Comparison of ENCODE assay signal across 1 cellular context in the genomic region with DNA sequence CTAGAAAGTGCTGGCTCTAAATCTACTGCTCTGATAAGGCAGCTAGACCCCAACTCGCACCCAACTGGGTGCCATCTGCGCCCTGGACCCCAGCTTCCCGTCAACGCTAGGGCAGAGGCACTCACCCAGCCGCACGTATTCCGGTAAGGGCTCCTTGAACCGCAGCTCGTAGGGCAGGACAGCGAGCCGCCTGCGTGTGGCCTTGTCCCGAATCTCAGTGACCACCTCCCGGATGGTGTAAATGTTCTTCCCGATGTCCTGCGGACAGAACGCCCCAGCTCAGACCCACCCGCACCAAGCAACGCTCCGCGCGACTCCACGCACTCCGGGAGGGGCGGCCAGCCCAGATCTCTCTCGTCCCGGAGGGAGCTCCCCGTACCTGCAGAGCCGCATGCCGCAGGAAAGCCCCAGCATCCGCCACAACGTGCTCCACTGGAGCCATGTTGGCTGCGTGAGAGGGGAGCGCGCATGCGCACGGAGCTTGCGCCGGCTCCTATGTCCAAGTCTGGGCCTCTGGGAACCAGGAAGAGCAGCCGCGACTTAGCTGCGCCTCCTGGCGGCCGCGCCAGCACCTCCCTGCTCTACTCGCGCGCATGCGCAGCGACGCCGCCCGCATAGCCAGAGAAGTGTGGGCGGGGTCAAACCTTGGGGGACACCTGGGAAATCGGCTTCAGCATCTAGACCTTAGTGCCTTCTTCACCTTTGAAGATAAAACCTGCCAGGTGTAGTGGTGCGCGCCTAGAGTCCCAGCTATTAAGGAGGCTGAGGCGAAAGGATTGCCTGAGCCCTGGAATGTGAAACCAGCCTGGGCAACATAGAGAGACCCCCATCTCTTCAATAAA.
TF ChIP-seq lines count a peak whose summit lies in the region.

A gene (minus strand): TSS at position 458 of the 842 bp plus-strand sequence. CDS start 16 bp downstream, at position 442.

TF ChIP-seq in K562, 482 proteins besides CTCF, POLR2A, EP300 and RAD21 (continued from another document and continues in another):
- TF ChIP-seq, protein P1, sequence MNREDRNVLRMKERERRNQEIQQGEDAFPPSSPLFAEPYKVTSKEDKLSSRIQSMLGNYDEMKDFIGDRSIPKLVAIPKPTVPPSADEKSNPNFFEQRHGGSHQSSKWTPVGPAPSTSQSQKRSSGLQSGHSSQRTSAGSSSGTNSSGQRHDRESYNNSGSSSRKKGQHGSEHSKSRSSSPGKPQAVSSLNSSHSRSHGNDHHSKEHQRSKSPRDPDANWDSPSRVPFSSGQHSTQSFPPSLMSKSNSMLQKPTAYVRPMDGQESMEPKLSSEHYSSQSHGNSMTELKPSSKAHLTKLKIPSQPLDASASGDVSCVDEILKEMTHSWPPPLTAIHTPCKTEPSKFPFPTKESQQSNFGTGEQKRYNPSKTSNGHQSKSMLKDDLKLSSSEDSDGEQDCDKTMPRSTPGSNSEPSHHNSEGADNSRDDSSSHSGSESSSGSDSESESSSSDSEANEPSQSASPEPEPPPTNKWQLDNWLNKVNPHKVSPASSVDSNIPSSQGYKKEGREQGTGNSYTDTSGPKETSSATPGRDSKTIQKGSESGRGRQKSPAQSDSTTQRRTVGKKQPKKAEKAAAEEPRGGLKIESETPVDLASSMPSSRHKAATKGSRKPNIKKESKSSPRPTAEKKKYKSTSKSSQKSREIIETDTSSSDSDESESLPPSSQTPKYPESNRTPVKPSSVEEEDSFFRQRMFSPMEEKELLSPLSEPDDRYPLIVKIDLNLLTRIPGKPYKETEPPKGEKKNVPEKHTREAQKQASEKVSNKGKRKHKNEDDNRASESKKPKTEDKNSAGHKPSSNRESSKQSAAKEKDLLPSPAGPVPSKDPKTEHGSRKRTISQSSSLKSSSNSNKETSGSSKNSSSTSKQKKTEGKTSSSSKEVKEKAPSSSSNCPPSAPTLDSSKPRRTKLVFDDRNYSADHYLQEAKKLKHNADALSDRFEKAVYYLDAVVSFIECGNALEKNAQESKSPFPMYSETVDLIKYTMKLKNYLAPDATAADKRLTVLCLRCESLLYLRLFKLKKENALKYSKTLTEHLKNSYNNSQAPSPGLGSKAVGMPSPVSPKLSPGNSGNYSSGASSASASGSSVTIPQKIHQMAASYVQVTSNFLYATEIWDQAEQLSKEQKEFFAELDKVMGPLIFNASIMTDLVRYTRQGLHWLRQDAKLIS (CRISPR knock-in tag; IDR thresholded peaks at IDR 0.05), result no peak; the same call in 1 of the 2 replicates
- TF ChIP-seq RNF2 (IDR thresholded peaks at IDR 0.05), result no peak
- no peak for TF ChIP-seq ZC3H11A (IDR thresholded peaks at IDR 0.05; ENCODE audit: low read depth, low read length)
- TF ChIP-seq ZNF41 (CRISPR knock-in tag; conservative IDR thresholded peaks at IDR 0.05), result no peak
- TF ChIP-seq, protein P2, sequence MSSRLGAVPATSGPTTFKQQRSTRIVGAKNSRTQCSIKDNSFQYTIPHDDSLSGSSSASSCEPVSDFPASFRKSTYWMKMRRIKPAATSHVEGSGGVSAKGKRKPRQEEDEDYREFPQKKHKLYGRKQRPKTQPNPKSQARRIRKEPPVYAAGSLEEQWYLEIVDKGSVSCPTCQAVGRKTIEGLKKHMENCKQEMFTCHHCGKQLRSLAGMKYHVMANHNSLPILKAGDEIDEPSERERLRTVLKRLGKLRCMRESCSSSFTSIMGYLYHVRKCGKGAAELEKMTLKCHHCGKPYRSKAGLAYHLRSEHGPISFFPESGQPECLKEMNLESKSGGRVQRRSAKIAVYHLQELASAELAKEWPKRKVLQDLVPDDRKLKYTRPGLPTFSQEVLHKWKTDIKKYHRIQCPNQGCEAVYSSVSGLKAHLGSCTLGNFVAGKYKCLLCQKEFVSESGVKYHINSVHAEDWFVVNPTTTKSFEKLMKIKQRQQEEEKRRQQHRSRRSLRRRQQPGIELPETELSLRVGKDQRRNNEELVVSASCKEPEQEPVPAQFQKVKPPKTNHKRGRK (tag; IDR thresholded peaks at IDR 0.05), result no peak
- TF ChIP-seq, protein P3, sequence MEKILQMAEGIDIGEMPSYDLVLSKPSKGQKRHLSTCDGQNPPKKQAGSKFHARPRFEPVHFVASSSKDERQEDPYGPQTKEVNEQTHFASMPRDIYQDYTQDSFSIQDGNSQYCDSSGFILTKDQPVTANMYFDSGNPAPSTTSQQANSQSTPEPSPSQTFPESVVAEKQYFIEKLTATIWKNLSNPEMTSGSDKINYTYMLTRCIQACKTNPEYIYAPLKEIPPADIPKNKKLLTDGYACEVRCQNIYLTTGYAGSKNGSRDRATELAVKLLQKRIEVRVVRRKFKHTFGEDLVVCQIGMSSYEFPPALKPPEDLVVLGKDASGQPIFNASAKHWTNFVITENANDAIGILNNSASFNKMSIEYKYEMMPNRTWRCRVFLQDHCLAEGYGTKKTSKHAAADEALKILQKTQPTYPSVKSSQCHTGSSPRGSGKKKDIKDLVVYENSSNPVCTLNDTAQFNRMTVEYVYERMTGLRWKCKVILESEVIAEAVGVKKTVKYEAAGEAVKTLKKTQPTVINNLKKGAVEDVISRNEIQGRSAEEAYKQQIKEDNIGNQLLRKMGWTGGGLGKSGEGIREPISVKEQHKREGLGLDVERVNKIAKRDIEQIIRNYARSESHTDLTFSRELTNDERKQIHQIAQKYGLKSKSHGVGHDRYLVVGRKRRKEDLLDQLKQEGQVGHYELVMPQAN (IDR thresholded peaks at IDR 0.05; ENCODE audit: borderline replicate concordance), result peak; percentile 96
- TF ChIP-seq MEF2A (IDR thresholded peaks at IDR 0.05; ENCODE audit: control insufficient read depth, low read depth, low read length), result no peak
- TF ChIP-seq CBX3 (IDR thresholded peaks at IDR 0.05; ENCODE audit: borderline replicate concordance in 1 of 2, low read length in 2 of 2), result no peak
- no peak for TF ChIP-seq HNRNPUL1 (IDR thresholded peaks at IDR 0.05; ENCODE audit: low read length)
- TF ChIP-seq HEY1 (CRISPR knock-in tag; IDR thresholded peaks at IDR 0.05; ENCODE audit: borderline replicate concordance), result no peak
- TF ChIP-seq ZNF764 (CRISPR knock-in tag; IDR thresholded peaks at IDR 0.05; ENCODE audit: low read depth), result no peak
- peak; percentile 80 for TF ChIP-seq FIP1L1 (IDR thresholded peaks at IDR 0.05; ENCODE audit: low read depth, low read length, poor library complexity, severe bottlenecking)
- TF ChIP-seq, protein P4, sequence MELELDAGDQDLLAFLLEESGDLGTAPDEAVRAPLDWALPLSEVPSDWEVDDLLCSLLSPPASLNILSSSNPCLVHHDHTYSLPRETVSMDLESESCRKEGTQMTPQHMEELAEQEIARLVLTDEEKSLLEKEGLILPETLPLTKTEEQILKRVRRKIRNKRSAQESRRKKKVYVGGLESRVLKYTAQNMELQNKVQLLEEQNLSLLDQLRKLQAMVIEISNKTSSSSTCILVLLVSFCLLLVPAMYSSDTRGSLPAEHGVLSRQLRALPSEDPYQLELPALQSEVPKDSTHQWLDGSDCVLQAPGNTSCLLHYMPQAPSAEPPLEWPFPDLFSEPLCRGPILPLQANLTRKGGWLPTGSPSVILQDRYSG (tag; conservative IDR thresholded peaks at IDR 0.05; ENCODE audit: low read depth), result no peak
- TF ChIP-seq ZFP36 (IDR thresholded peaks at IDR 0.05; ENCODE audit: low read depth, low read length, partially characterized antibody), result no peak
- no peak for TF ChIP-seq POLR3G (IDR thresholded peaks at IDR 0.05; ENCODE audit: extremely low read depth, insufficient read length, insufficient replicate concordance)
- TF ChIP-seq, protein P5, sequence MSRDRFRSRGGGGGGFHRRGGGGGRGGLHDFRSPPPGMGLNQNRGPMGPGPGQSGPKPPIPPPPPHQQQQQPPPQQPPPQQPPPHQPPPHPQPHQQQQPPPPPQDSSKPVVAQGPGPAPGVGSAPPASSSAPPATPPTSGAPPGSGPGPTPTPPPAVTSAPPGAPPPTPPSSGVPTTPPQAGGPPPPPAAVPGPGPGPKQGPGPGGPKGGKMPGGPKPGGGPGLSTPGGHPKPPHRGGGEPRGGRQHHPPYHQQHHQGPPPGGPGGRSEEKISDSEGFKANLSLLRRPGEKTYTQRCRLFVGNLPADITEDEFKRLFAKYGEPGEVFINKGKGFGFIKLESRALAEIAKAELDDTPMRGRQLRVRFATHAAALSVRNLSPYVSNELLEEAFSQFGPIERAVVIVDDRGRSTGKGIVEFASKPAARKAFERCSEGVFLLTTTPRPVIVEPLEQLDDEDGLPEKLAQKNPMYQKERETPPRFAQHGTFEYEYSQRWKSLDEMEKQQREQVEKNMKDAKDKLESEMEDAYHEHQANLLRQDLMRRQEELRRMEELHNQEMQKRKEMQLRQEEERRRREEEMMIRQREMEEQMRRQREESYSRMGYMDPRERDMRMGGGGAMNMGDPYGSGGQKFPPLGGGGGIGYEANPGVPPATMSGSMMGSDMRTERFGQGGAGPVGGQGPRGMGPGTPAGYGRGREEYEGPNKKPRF (IDR thresholded peaks at IDR 0.05; ENCODE audit: low read depth, low read length), result no peak
- TF ChIP-seq, protein P6, sequence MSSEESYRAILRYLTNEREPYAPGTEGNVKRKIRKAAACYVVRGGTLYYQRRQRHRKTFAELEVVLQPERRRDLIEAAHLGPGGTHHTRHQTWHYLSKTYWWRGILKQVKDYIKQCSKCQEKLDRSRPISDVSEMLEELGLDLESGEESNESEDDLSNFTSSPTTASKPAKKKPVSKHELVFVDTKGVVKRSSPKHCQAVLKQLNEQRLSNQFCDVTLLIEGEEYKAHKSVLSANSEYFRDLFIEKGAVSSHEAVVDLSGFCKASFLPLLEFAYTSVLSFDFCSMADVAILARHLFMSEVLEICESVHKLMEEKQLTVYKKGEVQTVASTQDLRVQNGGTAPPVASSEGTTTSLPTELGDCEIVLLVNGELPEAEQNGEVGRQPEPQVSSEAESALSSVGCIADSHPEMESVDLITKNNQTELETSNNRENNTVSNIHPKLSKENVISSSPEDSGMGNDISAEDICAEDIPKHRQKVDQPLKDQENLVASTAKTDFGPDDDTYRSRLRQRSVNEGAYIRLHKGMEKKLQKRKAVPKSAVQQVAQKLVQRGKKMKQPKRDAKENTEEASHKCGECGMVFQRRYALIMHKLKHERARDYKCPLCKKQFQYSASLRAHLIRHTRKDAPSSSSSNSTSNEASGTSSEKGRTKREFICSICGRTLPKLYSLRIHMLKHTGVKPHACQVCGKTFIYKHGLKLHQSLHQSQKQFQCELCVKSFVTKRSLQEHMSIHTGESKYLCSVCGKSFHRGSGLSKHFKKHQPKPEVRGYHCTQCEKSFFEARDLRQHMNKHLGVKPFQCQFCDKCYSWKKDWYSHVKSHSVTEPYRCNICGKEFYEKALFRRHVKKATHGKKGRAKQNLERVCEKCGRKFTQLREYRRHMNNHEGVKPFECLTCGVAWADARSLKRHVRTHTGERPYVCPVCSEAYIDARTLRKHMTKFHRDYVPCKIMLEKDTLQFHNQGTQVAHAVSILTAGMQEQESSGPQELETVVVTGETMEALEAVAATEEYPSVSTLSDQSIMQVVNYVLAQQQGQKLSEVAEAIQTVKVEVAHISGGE (CRISPR knock-in tag; IDR thresholded peaks at IDR 0.05), result no peak
- TF ChIP-seq MEF2D (tag; conservative IDR thresholded peaks at IDR 0.05; ENCODE audit: low read depth), result no peak
- no peak for TF ChIP-seq DMBX1 (CRISPR knock-in tag; IDR thresholded peaks at IDR 0.05; ENCODE audit: borderline replicate concordance)
- TF ChIP-seq, protein P7, sequence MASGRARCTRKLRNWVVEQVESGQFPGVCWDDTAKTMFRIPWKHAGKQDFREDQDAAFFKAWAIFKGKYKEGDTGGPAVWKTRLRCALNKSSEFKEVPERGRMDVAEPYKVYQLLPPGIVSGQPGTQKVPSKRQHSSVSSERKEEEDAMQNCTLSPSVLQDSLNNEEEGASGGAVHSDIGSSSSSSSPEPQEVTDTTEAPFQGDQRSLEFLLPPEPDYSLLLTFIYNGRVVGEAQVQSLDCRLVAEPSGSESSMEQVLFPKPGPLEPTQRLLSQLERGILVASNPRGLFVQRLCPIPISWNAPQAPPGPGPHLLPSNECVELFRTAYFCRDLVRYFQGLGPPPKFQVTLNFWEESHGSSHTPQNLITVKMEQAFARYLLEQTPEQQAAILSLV (tag; IDR thresholded peaks at IDR 0.05), result no peak
- peak; percentile 84 for TF ChIP-seq L3MBTL2 (IDR thresholded peaks at IDR 0.05)
- TF ChIP-seq PHTF2 (CRISPR knock-in tag; IDR thresholded peaks at IDR 0.05), result no peak
- TF ChIP-seq SMARCC2 (IDR thresholded peaks at IDR 0.05; ENCODE audit: low read depth), result no peak
- TF ChIP-seq NR4A1 (CRISPR knock-in tag; IDR thresholded peaks at IDR 0.05), result no peak
- TF ChIP-seq NR4A1 (tag; IDR thresholded peaks at IDR 0.05), result no peak
- TF ChIP-seq OTX1 (CRISPR knock-in tag; IDR thresholded peaks at IDR 0.05), result no peak
- TF ChIP-seq, protein P8, sequence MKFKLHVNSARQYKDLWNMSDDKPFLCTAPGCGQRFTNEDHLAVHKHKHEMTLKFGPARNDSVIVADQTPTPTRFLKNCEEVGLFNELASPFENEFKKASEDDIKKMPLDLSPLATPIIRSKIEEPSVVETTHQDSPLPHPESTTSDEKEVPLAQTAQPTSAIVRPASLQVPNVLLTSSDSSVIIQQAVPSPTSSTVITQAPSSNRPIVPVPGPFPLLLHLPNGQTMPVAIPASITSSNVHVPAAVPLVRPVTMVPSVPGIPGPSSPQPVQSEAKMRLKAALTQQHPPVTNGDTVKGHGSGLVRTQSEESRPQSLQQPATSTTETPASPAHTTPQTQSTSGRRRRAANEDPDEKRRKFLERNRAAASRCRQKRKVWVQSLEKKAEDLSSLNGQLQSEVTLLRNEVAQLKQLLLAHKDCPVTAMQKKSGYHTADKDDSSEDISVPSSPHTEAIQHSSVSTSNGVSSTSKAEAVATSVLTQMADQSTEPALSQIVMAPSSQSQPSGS (CRISPR knock-in tag; IDR thresholded peaks at IDR 0.05), result no peak
- TF ChIP-seq ELF4 (CRISPR knock-in tag; IDR thresholded peaks at IDR 0.05), result no peak
- TF ChIP-seq, protein P9, sequence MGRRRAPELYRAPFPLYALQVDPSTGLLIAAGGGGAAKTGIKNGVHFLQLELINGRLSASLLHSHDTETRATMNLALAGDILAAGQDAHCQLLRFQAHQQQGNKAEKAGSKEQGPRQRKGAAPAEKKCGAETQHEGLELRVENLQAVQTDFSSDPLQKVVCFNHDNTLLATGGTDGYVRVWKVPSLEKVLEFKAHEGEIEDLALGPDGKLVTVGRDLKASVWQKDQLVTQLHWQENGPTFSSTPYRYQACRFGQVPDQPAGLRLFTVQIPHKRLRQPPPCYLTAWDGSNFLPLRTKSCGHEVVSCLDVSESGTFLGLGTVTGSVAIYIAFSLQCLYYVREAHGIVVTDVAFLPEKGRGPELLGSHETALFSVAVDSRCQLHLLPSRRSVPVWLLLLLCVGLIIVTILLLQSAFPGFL (CRISPR knock-in tag; IDR thresholded peaks at IDR 0.05), result no peak
- TF ChIP-seq ZNF311 (CRISPR knock-in tag; IDR thresholded peaks at IDR 0.05), result no peak
- no peak for TF ChIP-seq RAD51 (IDR thresholded peaks at IDR 0.05; ENCODE audit: borderline replicate concordance, low read depth)
- peak; percentile 95 for TF ChIP-seq MEIS2 (IDR thresholded peaks at IDR 0.05; ENCODE audit: partially characterized antibody)
- no peak for TF ChIP-seq FOSL1 (tag; conservative IDR thresholded peaks at IDR 0.05)
- no peak for TF ChIP-seq ZC3H4 (CRISPR knock-in tag; IDR thresholded peaks at IDR 0.05; ENCODE audit: borderline replicate concordance)
- TF ChIP-seq, protein P10, sequence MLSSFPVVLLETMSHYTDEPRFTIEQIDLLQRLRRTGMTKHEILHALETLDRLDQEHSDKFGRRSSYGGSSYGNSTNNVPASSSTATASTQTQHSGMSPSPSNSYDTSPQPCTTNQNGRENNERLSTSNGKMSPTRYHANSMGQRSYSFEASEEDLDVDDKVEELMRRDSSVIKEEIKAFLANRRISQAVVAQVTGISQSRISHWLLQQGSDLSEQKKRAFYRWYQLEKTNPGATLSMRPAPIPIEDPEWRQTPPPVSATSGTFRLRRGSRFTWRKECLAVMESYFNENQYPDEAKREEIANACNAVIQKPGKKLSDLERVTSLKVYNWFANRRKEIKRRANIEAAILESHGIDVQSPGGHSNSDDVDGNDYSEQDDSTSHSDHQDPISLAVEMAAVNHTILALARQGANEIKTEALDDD (IDR thresholded peaks at IDR 0.05), result no peak; the same call in 1 of the 2 replicates
- peak; percentile 83; the same call in 1 of the 2 replicates for TF ChIP-seq ERF (CRISPR knock-in tag; IDR thresholded peaks at IDR 0.05)
- TF ChIP-seq MTA2 (IDR thresholded peaks at IDR 0.05; ENCODE audit: low read depth), result no peak
- no peak for TF ChIP-seq ZNF282 (CRISPR knock-in tag; IDR thresholded peaks at IDR 0.05)
- TF ChIP-seq CEBPB (tag; IDR thresholded peaks at IDR 0.05), result no peak
- no peak for TF ChIP-seq CBFA2T3 (IDR thresholded peaks at IDR 0.05)
